ENCODE assay signal across 1 cellular context in the genomic region with DNA sequence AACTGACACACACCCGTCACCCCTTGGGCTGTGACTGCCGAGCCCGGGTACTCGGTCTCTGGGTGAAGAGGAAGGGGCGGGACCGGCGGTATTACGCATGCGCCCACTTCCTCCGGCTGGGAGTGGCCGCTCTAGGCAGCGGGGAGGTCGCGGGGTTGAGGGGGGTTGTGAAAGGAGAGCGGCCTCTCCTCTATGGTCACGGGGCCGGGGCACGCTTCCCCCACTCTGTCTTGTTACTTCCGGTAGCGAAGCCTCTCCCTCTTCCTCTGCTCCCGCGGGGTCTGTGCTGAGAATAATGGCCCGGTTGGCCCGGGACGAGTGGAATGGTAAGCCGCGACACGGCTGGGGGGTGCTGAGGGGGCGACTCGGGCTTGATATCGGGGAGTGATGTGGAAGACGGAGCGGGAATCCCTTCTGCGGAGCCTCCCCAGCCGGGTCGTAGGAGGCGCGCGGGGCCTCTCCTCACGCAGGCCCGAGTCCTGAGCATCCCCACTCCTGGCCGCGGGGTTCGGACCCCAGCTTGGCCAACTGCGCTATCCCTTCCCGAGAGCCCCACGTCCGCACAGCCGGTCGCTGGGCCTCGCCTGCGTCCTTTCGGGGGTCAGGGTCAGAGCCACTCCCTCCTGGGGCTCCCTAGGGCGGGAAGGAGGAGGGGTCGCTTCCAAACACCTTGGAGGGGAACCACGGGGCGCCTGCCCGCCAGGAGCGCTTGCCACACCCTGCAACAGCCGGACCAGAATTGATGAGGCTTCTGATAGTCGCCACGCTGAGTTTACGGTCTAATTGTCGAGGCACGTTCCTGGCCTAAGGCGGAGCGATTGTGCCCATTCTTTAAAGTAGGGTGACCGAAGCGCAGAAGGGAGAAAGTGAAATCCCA.
TF ChIP-seq lines count a peak whose summit lies in the region.

A gene with protein sequence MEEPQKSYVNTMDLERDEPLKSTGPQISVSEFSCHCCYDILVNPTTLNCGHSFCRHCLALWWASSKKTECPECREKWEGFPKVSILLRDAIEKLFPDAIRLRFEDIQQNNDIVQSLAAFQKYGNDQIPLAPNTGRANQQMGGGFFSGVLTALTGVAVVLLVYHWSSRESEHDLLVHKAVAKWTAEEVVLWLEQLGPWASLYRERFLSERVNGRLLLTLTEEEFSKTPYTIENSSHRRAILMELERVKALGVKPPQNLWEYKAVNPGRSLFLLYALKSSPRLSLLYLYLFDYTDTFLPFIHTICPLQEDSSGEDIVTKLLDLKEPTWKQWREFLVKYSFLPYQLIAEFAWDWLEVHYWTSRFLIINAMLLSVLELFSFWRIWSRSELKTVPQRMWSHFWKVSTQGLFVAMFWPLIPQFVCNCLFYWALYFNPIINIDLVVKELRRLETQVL (plus strand): TSS at position 259 of the 877 bp plus-strand sequence. CDS start 11,396 bp downstream, outside the sequence.

TF ChIP-seq in K562, 482 proteins besides CTCF, POLR2A, EP300 and RAD21 (continued from another document and continues in another):
- TF ChIP-seq ZBTB7A (IDR thresholded peaks at IDR 0.05; ENCODE audit: borderline replicate concordance, control insufficient read depth, low read depth, low read length) (peak; percentile 87), SMC3 (conservative IDR thresholded peaks at IDR 0.05; ENCODE audit: insufficient read depth, low read depth, low read length) (no peak), SP2 (IDR thresholded peaks at IDR 0.05; ENCODE audit: extremely low read depth, low read depth, low read length, poor library complexity, severe bottlenecking) (peak; percentile 91), FOXJ3 (CRISPR knock-in tag; IDR thresholded peaks at IDR 0.05) (no peak), ILK (tag; IDR thresholded peaks at IDR 0.05; ENCODE audit: borderline replicate concordance, low read depth) (no peak), ZFX (CRISPR knock-in tag; IDR thresholded peaks at IDR 0.05) (peak; percentile 80), KDM1A (IDR thresholded peaks at IDR 0.05) (no peak), CBX3 (IDR thresholded peaks at IDR 0.05; ENCODE audit: borderline replicate concordance in 1 of 2, low read length in 2 of 2) (peak in 1 of 2 experiments; percentile 62; a peak in 1 of 3 replicates), XRCC5 (IDR thresholded peaks at IDR 0.05; ENCODE audit: low read depth, low read length) (0 out of 2 replicates have a peak, but pooled peaks have one; percentile 50), YY1 (IDR thresholded peaks at IDR 0.05; ENCODE audit: borderline replicate concordance in 1 of 3, control insufficient read depth in 1 of 3, extremely low read depth in 1 of 3, insufficient read depth in 3 of 3, insufficient read length in 1 of 3, insufficient replicate concordance in 2 of 3, low read depth in 1 of 3, low read length in 2 of 3) (peak in 2 of 3 experiments; percentile 50 to 76), CEBPB (tag; IDR thresholded peaks at IDR 0.05) (peak; percentile 55; the same call in 1 of the 2 replicates), TGIF2 (CRISPR knock-in tag; IDR thresholded peaks at IDR 0.05) (peak; percentile 80; the same call in 1 of the 2 replicates), ESRRA (IDR thresholded peaks at IDR 0.05; ENCODE audit: borderline replicate concordance, low read depth) (peak; percentile 45; the same call in 1 of the 2 replicates), ZNF780A (CRISPR knock-in tag; IDR thresholded peaks at IDR 0.05) (no peak), EGR1 (conservative IDR thresholded peaks at IDR 0.05) (0 out of 2 replicates have a peak, but pooled peaks have one; percentile 17), ATF7 (IDR thresholded peaks at IDR 0.05) (peak; percentile 76), ZNF354B (CRISPR knock-in tag; IDR thresholded peaks at IDR 0.05) (no peak), CXXC5 (CRISPR knock-in tag; IDR thresholded peaks at IDR 0.05) (peak; percentile 40), CREB1 (IDR thresholded peaks at IDR 0.05) (0 out of 2 replicates have a peak, but pooled peaks have one; percentile 31), CREB1 (CRISPR knock-in tag; IDR thresholded peaks at IDR 0.05) (0 out of 2 replicates have a peak, but pooled peaks have one; percentile 43), ELF2 (CRISPR knock-in tag; IDR thresholded peaks at IDR 0.05) (peak; percentile 27; the same call in 1 of the 2 replicates), MYC (IDR thresholded peaks at IDR 0.05; ENCODE audit: low read depth, low read length) (peak; percentile 79), MYC (CRISPR knock-in tag; IDR thresholded peaks at IDR 0.05; ENCODE audit: borderline replicate concordance, low read depth) (no peak), ETV1 (tag; conservative IDR thresholded peaks at IDR 0.05; ENCODE audit: low read depth) (peak; percentile 75), ZFP1 (CRISPR knock-in tag; IDR thresholded peaks at IDR 0.05) (no peak), GTF2E2 (tag; IDR thresholded peaks at IDR 0.05) (no peak), TAF1 (IDR thresholded peaks at IDR 0.05; ENCODE audit: control insufficient read depth, extremely low read depth, insufficient read depth, low read length, severe bottlenecking) (peak; percentile 100), RBM14 (IDR thresholded peaks at IDR 0.05; ENCODE audit: borderline replicate concordance, insufficient read depth, low read depth, low read length) (no peak), HLTF (IDR thresholded peaks at IDR 0.05) (no peak), ELF1 (tag; IDR thresholded peaks at IDR 0.05) (peak; percentile 78), SOX6 (IDR thresholded peaks at IDR 0.05) (peak; percentile 64; the same call in 1 of the 2 replicates), SIN3B (IDR thresholded peaks at IDR 0.05; ENCODE audit: low read depth) (peak; percentile 68), JUND (IDR thresholded peaks at IDR 0.05; ENCODE audit: borderline replicate concordance, low read depth, low read length) (peak; percentile 65), JUND (tag; IDR thresholded peaks at IDR 0.05; ENCODE audit: borderline replicate concordance, low read depth, low read length) (no peak; the same call in 2 of the 3 replicates), DNMT1 (IDR thresholded peaks at IDR 0.05) (no peak), TOE1 (IDR thresholded peaks at IDR 0.05; ENCODE audit: borderline replicate concordance) (peak; percentile 54; the same call in 1 of the 2 replicates), TOE1 (CRISPR knock-in tag; IDR thresholded peaks at IDR 0.05; ENCODE audit: borderline replicate concordance, low read depth) (no peak), TBP (optimal IDR thresholded peaks at IDR 0.05; ENCODE audit: low read depth, low read length) (peak; percentile 98), FOXK2 (conservative IDR thresholded peaks at IDR 0.05 in 1 of 2, IDR thresholded peaks at IDR 0.05 in 1 of 2; ENCODE audit: low read depth in 2 of 2) (peak; percentile 68 to 74; a peak in 3 of 4 replicates), TCF7L2 (IDR thresholded peaks at IDR 0.05; ENCODE audit: low read depth, low read length) (no peak), NFRKB (IDR thresholded peaks at IDR 0.05; ENCODE audit: low read depth) (peak; percentile 35; the same call in 1 of the 2 replicates), SMAD3 (CRISPR knock-in tag; conservative IDR thresholded peaks at IDR 0.05) (no peak), NCOR1 (IDR thresholded peaks at IDR 0.05) (0 out of 2 replicates have a peak, but pooled peaks have one; percentile 12), SUPT5H (IDR thresholded peaks at IDR 0.05) (peak; percentile 6; the same call in 1 of the 2 replicates), PHB (CRISPR knock-in tag; IDR thresholded peaks at IDR 0.05) (no peak)
- TF ChIP-seq, protein P1, sequence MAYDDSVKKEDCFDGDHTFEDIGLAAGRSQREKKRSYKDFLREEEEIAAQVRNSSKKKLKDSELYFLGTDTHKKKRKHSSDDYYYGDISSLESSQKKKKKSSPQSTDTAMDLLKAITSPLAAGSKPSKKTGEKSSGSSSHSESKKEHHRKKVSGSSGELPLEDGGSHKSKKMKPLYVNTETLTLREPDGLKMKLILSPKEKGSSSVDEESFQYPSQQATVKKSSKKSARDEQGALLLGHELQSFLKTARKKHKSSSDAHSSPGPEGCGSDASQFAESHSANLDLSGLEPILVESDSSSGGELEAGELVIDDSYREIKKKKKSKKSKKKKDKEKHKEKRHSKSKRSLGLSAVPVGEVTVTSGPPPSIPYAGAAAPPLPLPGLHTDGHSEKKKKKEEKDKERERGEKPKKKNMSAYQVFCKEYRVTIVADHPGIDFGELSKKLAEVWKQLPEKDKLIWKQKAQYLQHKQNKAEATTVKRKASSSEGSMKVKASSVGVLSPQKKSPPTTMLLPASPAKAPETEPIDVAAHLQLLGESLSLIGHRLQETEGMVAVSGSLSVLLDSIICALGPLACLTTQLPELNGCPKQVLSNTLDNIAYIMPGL (CRISPR knock-in tag; IDR thresholded peaks at IDR 0.05), result peak; percentile 46; the same call in 1 of the 2 replicates
- TF ChIP-seq, protein P2, sequence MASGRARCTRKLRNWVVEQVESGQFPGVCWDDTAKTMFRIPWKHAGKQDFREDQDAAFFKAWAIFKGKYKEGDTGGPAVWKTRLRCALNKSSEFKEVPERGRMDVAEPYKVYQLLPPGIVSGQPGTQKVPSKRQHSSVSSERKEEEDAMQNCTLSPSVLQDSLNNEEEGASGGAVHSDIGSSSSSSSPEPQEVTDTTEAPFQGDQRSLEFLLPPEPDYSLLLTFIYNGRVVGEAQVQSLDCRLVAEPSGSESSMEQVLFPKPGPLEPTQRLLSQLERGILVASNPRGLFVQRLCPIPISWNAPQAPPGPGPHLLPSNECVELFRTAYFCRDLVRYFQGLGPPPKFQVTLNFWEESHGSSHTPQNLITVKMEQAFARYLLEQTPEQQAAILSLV (tag; IDR thresholded peaks at IDR 0.05), result no peak
- TF ChIP-seq, protein P3, sequence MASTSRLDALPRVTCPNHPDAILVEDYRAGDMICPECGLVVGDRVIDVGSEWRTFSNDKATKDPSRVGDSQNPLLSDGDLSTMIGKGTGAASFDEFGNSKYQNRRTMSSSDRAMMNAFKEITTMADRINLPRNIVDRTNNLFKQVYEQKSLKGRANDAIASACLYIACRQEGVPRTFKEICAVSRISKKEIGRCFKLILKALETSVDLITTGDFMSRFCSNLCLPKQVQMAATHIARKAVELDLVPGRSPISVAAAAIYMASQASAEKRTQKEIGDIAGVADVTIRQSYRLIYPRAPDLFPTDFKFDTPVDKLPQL (IDR thresholded peaks at IDR 0.05; ENCODE audit: extremely low read depth, insufficient read length), result peak; percentile 49
- TF ChIP-seq, protein P4, sequence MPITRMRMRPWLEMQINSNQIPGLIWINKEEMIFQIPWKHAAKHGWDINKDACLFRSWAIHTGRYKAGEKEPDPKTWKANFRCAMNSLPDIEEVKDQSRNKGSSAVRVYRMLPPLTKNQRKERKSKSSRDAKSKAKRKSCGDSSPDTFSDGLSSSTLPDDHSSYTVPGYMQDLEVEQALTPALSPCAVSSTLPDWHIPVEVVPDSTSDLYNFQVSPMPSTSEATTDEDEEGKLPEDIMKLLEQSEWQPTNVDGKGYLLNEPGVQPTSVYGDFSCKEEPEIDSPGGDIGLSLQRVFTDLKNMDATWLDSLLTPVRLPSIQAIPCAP (CRISPR knock-in tag; IDR thresholded peaks at IDR 0.05; ENCODE audit: borderline replicate concordance), result no peak
- TF ChIP-seq, protein P5, sequence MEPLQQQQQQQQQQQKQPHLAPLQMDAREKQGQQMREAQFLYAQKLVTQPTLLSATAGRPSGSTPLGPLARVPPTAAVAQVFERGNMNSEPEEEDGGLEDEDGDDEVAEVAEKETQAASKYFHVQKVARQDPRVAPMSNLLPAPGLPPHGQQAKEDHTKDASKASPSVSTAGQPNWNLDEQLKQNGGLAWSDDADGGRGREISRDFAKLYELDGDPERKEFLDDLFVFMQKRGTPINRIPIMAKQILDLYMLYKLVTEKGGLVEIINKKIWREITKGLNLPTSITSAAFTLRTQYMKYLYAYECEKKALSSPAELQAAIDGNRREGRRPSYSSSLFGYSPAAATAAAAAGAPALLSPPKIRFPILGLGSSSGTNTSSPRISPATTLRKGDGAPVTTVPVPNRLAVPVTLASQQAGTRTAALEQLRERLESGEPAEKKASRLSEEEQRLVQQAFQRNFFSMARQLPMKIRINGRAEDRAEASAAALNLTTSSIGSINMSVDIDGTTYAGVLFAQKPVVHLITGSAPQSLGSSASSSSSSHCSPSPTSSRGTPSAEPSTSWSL (CRISPR knock-in tag; IDR thresholded peaks at IDR 0.05; ENCODE audit: borderline replicate concordance), result no peak
- TF ChIP-seq, protein P6, sequence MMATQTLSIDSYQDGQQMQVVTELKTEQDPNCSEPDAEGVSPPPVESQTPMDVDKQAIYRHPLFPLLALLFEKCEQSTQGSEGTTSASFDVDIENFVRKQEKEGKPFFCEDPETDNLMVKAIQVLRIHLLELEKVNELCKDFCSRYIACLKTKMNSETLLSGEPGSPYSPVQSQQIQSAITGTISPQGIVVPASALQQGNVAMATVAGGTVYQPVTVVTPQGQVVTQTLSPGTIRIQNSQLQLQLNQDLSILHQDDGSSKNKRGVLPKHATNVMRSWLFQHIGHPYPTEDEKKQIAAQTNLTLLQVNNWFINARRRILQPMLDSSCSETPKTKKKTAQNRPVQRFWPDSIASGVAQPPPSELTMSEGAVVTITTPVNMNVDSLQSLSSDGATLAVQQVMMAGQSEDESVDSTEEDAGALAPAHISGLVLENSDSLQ (IDR thresholded peaks at IDR 0.05), result peak; percentile 68
- TF ChIP-seq, protein P7, sequence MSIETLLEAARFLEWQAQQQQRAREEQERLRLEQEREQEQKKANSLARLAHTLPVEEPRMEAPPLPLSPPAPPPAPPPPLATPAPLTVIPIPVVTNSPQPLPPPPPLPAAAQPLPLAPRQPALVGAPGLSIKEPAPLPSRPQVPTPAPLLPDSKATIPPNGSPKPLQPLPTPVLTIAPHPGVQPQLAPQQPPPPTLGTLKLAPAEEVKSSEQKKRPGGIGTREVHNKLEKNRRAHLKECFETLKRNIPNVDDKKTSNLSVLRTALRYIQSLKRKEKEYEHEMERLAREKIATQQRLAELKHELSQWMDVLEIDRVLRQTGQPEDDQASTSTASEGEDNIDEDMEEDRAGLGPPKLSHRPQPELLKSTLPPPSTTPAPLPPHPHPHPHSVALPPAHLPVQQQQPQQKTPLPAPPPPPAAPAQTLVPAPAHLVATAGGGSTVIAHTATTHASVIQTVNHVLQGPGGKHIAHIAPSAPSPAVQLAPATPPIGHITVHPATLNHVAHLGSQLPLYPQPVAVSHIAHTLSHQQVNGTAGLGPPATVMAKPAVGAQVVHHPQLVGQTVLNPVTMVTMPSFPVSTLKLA (conservative IDR thresholded peaks at IDR 0.05), result peak; percentile 82 to 92
- TF ChIP-seq, protein P8, sequence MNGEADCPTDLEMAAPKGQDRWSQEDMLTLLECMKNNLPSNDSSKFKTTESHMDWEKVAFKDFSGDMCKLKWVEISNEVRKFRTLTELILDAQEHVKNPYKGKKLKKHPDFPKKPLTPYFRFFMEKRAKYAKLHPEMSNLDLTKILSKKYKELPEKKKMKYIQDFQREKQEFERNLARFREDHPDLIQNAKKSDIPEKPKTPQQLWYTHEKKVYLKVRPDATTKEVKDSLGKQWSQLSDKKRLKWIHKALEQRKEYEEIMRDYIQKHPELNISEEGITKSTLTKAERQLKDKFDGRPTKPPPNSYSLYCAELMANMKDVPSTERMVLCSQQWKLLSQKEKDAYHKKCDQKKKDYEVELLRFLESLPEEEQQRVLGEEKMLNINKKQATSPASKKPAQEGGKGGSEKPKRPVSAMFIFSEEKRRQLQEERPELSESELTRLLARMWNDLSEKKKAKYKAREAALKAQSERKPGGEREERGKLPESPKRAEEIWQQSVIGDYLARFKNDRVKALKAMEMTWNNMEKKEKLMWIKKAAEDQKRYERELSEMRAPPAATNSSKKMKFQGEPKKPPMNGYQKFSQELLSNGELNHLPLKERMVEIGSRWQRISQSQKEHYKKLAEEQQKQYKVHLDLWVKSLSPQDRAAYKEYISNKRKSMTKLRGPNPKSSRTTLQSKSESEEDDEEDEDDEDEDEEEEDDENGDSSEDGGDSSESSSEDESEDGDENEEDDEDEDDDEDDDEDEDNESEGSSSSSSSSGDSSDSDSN (IDR thresholded peaks at IDR 0.05; ENCODE audit: borderline replicate concordance in 1 of 2, low read depth in 2 of 2, low read length in 2 of 2), result peak in 1 of 2 experiments; percentile 77; a peak in 2 of 4 replicates
